9 cellular contexts compared by ENCODE assay signal in genomic region chr16:85202631-85203461, GRCh38.
DNase-seq lines count a peak whose midpoint lies in the region; FAIRE-seq and TF ChIP-seq lines count a peak whose summit lies in the region.
"Had no signal": no experiment of that assay in that cellular context is flagged by ENCODE, and none has a peak within 500 bp of the region (broad histone marks: within the 10 kb centered on the region; RNA-seq: fewer than 3 reads in every experiment).

No MANE protein-coding gene starts in this region.

- no peak for TF ChIP-seq CTCF in AG04450 (IDR thresholded peaks at IDR 0.05; ENCODE audit: low read depth, low read length)

- no peak overlapping the region for H3K4me3 ChIP-seq in AG04450 (ENCODE audit: low read depth, low read length)
- no peak overlapping the region for H3K4me3 ChIP-seq in NT2/D1 (ENCODE audit: insufficient read length, low read depth)
- H3K4me3 ChIP-seq in neuron (ENCODE audit: low read length), result peak overlapping the region; percentile 15

- POLR2A ChIA-PET in AG04450 (lab: Yijun Ruan, JAX), result interaction anchor here (0.6 to 2.2 kb wide), 9 partner anchors 10 to 80 kb away, joined by 3 to 10 read pairs (median 4); no protein-coding TSS in a partner anchor

- DNase-seq in AG04450 (ENCODE audit: low read depth, low spot score) (peak; percentile 94), NT2/D1 (ENCODE audit: low read depth, low spot score) (peak; percentile 50), frontal cortex (ENCODE audit: low spot score in 2 of 2) (peak; percentile 40 to 63), NCI-H1694 treated with DMSO at 0.1 percent for 48 hours (lab: John Stamatoyannopoulos, UW) (no peak), superior temporal gyrus (ENCODE audit: extremely low spot score) (no peak)
- DNase-seq in stimulated activated CD4-positive, alpha-beta T cell treated with anti-CD3 and anti-CD28 coated beads, Interleukin-1b, Interleukin-23, amount 100 ng/mL, for 48 hours, result no peak
- DNase-seq in stimulated activated CD4-positive, alpha-beta T cell treated with anti-CD3 and anti-CD28 coated beads, Interleukin-2, amount 100 ng/mL, for 24 hours, result no peak

- CTCF ChIA-PET in AG04450 (lab: Charles Lee), result interaction anchor here (1.0 kb wide), 1 partner anchor 49 kb away, joined by 4 read pairs; no protein-coding TSS in a partner anchor

- H3K4me1 ChIP-seq in NT2/D1 (ENCODE audit: insufficient read depth, insufficient read length) (peaks cover 31% of the 10 kb centered on the region), neuron (ENCODE audit: insufficient read depth, low read length) (peaks cover 47% of the 10 kb centered on the region)

- no peak overlapping the region for H2AFZ ChIP-seq in neuron (ENCODE audit: low read depth, low read length)

- H3K9me3 ChIP-seq in AG04450 (ENCODE audit: control insufficient read depth, insufficient read depth, low read length), result peaks cover 10% of the 10 kb centered on the region
- peaks cover 7% of the 10 kb centered on the region; the same call in 1 of the 2 replicates for H3K9me3 ChIP-seq in NT2/D1 (ENCODE audit: insufficient read depth, low read length)
- no peaks in the 10 kb centered on the region for H3K9me3 ChIP-seq in neuron (ENCODE audit: low read length)

- FAIRE-seq in frontal cortex (lab: Jason Lieb, UNC), result no peak
- FAIRE-seq: endothelial cell of umbilical vein had no signal

- no peaks in the 10 kb centered on the region for H3K27me3 ChIP-seq in AG04450 (ENCODE audit: control insufficient read depth, insufficient read depth, low read length)
- no peaks in the 10 kb centered on the region for H3K27me3 ChIP-seq in NT2/D1 (ENCODE audit: insufficient read depth, insufficient read length)
- no peaks in the 10 kb centered on the region for H3K27me3 ChIP-seq in neuron (ENCODE audit: insufficient read depth, low read length)

- peaks cover 14% of the 10 kb centered on the region for H3K36me3 ChIP-seq in NT2/D1 (ENCODE audit: insufficient read depth, insufficient read length, low read length)
- no peaks in the 10 kb centered on the region for H3K36me3 ChIP-seq in neuron (ENCODE audit: insufficient read depth, low read length)

- peak overlapping the region; percentile 97 for H3K27ac ChIP-seq in AG04450 (ENCODE audit: low read depth, low read length)

- peak overlapping the region; percentile 65 for H3K9ac ChIP-seq in NT2/D1 (ENCODE audit: insufficient read length, low read depth)

Comparison
In these comparisons a context has a peak if more than half of its experiments do, and no peak if none do; other contexts are left out.
1. DNase-seq: peak in AG04450 (single experiment), NT2/D1 (single experiment) and frontal cortex (2 of 2); none in stimulated activated CD4-positive, alpha-beta T cell treated with anti-CD3 and anti-CD28 coated beads, Interleukin-1b, Interleukin-23, amount 100 ng/mL, for 48 hours (single experiment), stimulated activated CD4-positive, alpha-beta T cell treated with anti-CD3 and anti-CD28 coated beads, Interleukin-2, amount 100 ng/mL, for 24 hours (0 of 2), NCI-H1694 treated with DMSO at 0.1 percent for 48 hours (single experiment) and superior temporal gyrus (single experiment).